8 cellular contexts compared by ENCODE assay signal in genomic region chr2:48589170-48589767, GRCh38. TPM values are rescaled to one million over a fixed set of nuclear protein-coding genes. Genes with fewer than 3 reads are reported as not detected.
DNase-seq lines count a peak whose midpoint lies in the region; ATAC-seq, FAIRE-seq and TF ChIP-seq lines count a peak whose summit lies in the region.

No MANE protein-coding gene starts in this region.

- no peaks in the 10 kb centered on the region for H4K20me1 ChIP-seq in K562 (replicated peaks; ENCODE audit: control insufficient read depth, insufficient read depth, low read length)

- TF ChIP-seq EP300 in K562 (IDR thresholded peaks at IDR 0.05; ENCODE audit: low read length), result no peak

- H3K4me3 ChIP-seq in K562, result no peak overlapping the region

- intact Hi-C loops in K562 (cut with micrococcal nuclease), result loop anchor here (1.0 to 5.0 kb wide), 3 partner anchors 23 to 142 kb away; no protein-coding TSS in a partner anchor

- no peaks in the 10 kb centered on the region for H3K36me3 Mint-ChIP-seq in stimulated activated effector memory CD8-positive, alpha-beta T cell treated with anti-CD3 and anti-CD28 coated beads, Interleukin-12 subunit alpha, Interleukin-12 subunit beta, amount 100 ng/mL, for 72 hours

- DNase-seq in NOMO-1 treated with DMSO at 0.1 percent for 48 hours (lab: John Stamatoyannopoulos, UW; ENCODE audit: unreplicated experiment) (peak; percentile 20), NOMO-1 treated with dmso at 0.1 percent for 144 hours (lab: John Stamatoyannopoulos, UW; ENCODE audit: unreplicated experiment) (no peak), NCI-H187 treated with DMSO at 0.1 percent for 48 hours (lab: John Stamatoyannopoulos, UW) (peak; percentile 10), K562 (ENCODE audit: extremely low read depth in 1 of 4, low spot score in 3 of 4) (peak; percentile 22 to 51 (median 36)), kidney glomerular epithelial cell (lab: John Stamatoyannopoulos, UW) (peak; percentile 31)
- no peak for DNase-seq in stimulated activated effector memory CD8-positive, alpha-beta T cell treated with anti-CD3 and anti-CD28 coated beads, Interleukin-12 subunit alpha, Interleukin-12 subunit beta, amount 100 ng/mL, for 72 hours (ENCODE audit: low spot score in 2 of 2)

- no peaks in the 10 kb centered on the region; a peak in 1 of 5 replicates for H3K4me1 ChIP-seq in K562 (replicated peaks in 1 of 2; ENCODE audit: control insufficient read depth in 2 of 2, insufficient read depth in 2 of 2, low read length in 2 of 2)

- POLR2A ChIA-PET in K562 (lab: Yijun Ruan, JAX), result no interaction called here

- TF ChIP-seq POLR2A in K562 (conservative IDR thresholded peaks at IDR 0.05), result no peak

- CTCF ChIA-PET in K562 (lab: Yijun Ruan, JAX; ENCODE audit: low intra/inter-chr PET ratio), result interaction anchor here (0.6 to 2.4 kb wide), 5 partner anchors 44 to 1662 kb away, joined by 3 to 11 read pairs (median 5); no protein-coding TSS in a partner anchor

- peaks cover 0 to 7% of the 10 kb centered on the region in 2 experiments; a peak in 1 of 5 replicates for H3K27me3 ChIP-seq in K562 (ENCODE audit: control insufficient read depth in 2 of 2, insufficient read depth in 2 of 2, low read length in 2 of 2)

- WGBS in K562 (ENCODE audit: insufficient coverage, low coverage, missing lambda C conversion rate), result 0% methylated on average over 5 of the region's 5 CpGs

- H3K9me3 ChIP-seq in K562 (replicated peaks; ENCODE audit: control insufficient read depth, insufficient read depth, low read depth, low read length), result no peaks in the 10 kb centered on the region

- no peak overlapping the region for H3K27ac ChIP-seq in K562 (ENCODE audit: extremely low read depth, low read depth, low read length)

- H2AFZ ChIP-seq in K562 (ENCODE audit: low read depth, low read length), result peak overlapping the region; percentile 22; the same call in 1 of the 2 replicates

- H3K9me3 Mint-ChIP-seq in stimulated activated effector memory CD8-positive, alpha-beta T cell treated with anti-CD3 and anti-CD28 coated beads, Interleukin-12 subunit alpha, Interleukin-12 subunit beta, amount 100 ng/mL, for 72 hours, result no peaks in the 10 kb centered on the region

- BruUV-seq in K562 (replicated peaks; lab: Mats Ljungman, UMichigan), result no TSS peak

- TF ChIP-seq CTCF in K562 (IDR thresholded peaks at IDR 0.05 in 2 of 3, conservative IDR thresholded peaks at IDR 0.05 in 1 of 3; ENCODE audit: insufficient read depth in 2 of 3, low read depth in 1 of 3, low read length in 3 of 3), result peak; percentile 71 to 83 (median 75)

- peak; percentile 74 for ATAC-seq in K562
- ATAC-seq in GM19035 (IDR thresholded peaks at IDR 0.05; ENCODE audit: unreplicated experiment), result no peak
- no peak for ATAC-seq in GM18870 (IDR thresholded peaks at IDR 0.05; ENCODE audit: unreplicated experiment)
- no peak for ATAC-seq in stimulated activated effector memory CD8-positive, alpha-beta T cell treated with anti-CD3 and anti-CD28 coated beads, Interleukin-12 subunit alpha, Interleukin-12 subunit beta, amount 100 ng/mL, for 72 hours

- no peak overlapping the region for H3K27ac Mint-ChIP-seq in stimulated activated effector memory CD8-positive, alpha-beta T cell treated with anti-CD3 and anti-CD28 coated beads, Interleukin-12 subunit alpha, Interleukin-12 subunit beta, amount 100 ng/mL, for 72 hours

- H3K4me3 Mint-ChIP-seq in stimulated activated effector memory CD8-positive, alpha-beta T cell treated with anti-CD3 and anti-CD28 coated beads, Interleukin-12 subunit alpha, Interleukin-12 subunit beta, amount 100 ng/mL, for 72 hours, result no peak overlapping the region

- FAIRE-seq in K562 (lab: Jason Lieb, UNC), result peak; percentile 85

- TF ChIP-seq RAD21 in K562 (CRISPR knock-in tag; conservative IDR thresholded peaks at IDR 0.05 in 1 of 2, IDR thresholded peaks at IDR 0.05 in 1 of 2), result peak; percentile 64 to 74

- H3K9ac ChIP-seq in K562 (ENCODE audit: insufficient read depth in 1 of 2, low read depth in 2 of 2, low read length in 2 of 2), result no peak overlapping the region

- H3K79me2 ChIP-seq in K562 (ENCODE audit: control insufficient read depth, insufficient read depth, low read length), result no peaks in the 10 kb centered on the region

- in situ Hi-C loops in K562 (cut with MboI), result no loop called here

- no peaks in the 10 kb centered on the region for H3K36me3 ChIP-seq in K562 (ENCODE audit: control insufficient read depth, insufficient read depth, low read length)

- H3K4me2 ChIP-seq in K562 (ENCODE audit: insufficient read depth, low read length), result no peak overlapping the region

- H3K9me1 ChIP-seq in K562 (ENCODE audit: control insufficient read depth, insufficient read depth, low read length), result no peaks in the 10 kb centered on the region

- peaks cover 6% of the 10 kb centered on the region for H3K4me1 Mint-ChIP-seq in stimulated activated effector memory CD8-positive, alpha-beta T cell treated with anti-CD3 and anti-CD28 coated beads, Interleukin-12 subunit alpha, Interleukin-12 subunit beta, amount 100 ng/mL, for 72 hours

TF ChIP-seq in K562, 482 proteins besides CTCF, POLR2A, EP300 and RAD21:
- TF ChIP-seq CREM (IDR thresholded peaks at IDR 0.05; ENCODE audit: low read depth) (peak; percentile 32; the same call in 1 of the 2 replicates), NCOA2 (IDR thresholded peaks at IDR 0.05; ENCODE audit: partially characterized antibody in 2 of 2) (no peak), SMC3 (conservative IDR thresholded peaks at IDR 0.05; ENCODE audit: insufficient read depth, low read depth, low read length) (peak; percentile 51), DEAF1 (CRISPR knock-in tag; IDR thresholded peaks at IDR 0.05) (peak; percentile 31; the same call in 1 of the 2 replicates)

RNA-seq across cellular contexts. Expression of gene GTF2A1L, which starts 28.4 kb away (rescaled TPM):
- total RNA-seq in K562 (2011; cell fraction: chromatin; rRNA removed; ENCODE audit: low replicate concordance), result not detected in 2 replicates
- not detected in 2 replicates for total RNA-seq in K562 (2011; cell fraction: nucleolus; rRNA removed)
- total RNA-seq in K562 (2011; cell fraction: nucleoplasm; rRNA removed), result not detected in 2 replicates
- total RNA-seq in K562 (2014; rRNA removed) (not detected in 2 replicates), K562 (2014; rRNA removed; fragmentation: Illumina TruSeq; extraction: Trizol) (not detected in 2 replicates), K562 (2015; rRNA removed; fragmentation: Illumina TruSeq; extraction: Trizol) (0.18 TPM in 1 of 2 replicates, not detected in the other), K562 (2021) (not detected in 2 replicates)
- polyA plus RNA-seq in K562 (2011; rRNA removed) (not detected in 2 replicates), K562 (2014; fragmentation: Illumina TruSeq; extraction: Trizol) (not detected in 2 replicates), K562 (2014; fragmentation: Nextera tagmentation; extraction: Ambion mirVana) (under 1 TPM; 0.06 to 0.35 TPM), K562 (2014; rRNA removed) (0.05 TPM in 1 of 2 replicates, not detected in the other)
- 0.06 TPM in 1 of 2 replicates, not detected in the other for polyA plus RNA-seq in K562 (2011; cell fraction: cytosol; rRNA removed)
- not detected in 2 replicates for polyA plus RNA-seq in K562 (2011; cell fraction: nucleus; rRNA removed)
- polyA plus RNA-seq in K562 (2012), result 0.14 TPM in 1 of 2 replicates, not detected in the other
- not detected in 2 replicates for polyA minus RNA-seq in K562 (2011; rRNA and poly(A)+ RNA removed)
- polyA minus RNA-seq in K562 (2011; cell fraction: cytosol; rRNA and poly(A)+ RNA removed), result not detected in 2 replicates
- polyA minus RNA-seq in K562 (2011; cell fraction: nucleus; rRNA and poly(A)+ RNA removed), result not detected in 2 replicates

RNA-seq across cellular contexts. Expression of gene STON1, which starts 59.3 kb away (rescaled TPM):
- 1.9 and 3.2 TPM in 2 replicates for total RNA-seq in K562 (2011; cell fraction: chromatin; rRNA removed; ENCODE audit: low replicate concordance)
- 2.0 and 2.1 TPM in 2 replicates for total RNA-seq in K562 (2011; cell fraction: nucleolus; rRNA removed)
- total RNA-seq in K562 (2011; cell fraction: nucleoplasm; rRNA removed), result 4.1 and 4.2 TPM in 2 replicates
- 0.37 and 0.68 TPM in 2 replicates for total RNA-seq in K562 (2014; rRNA removed)
- total RNA-seq in K562 (2014; rRNA removed; fragmentation: Illumina TruSeq; extraction: Trizol), result 0.54 and 0.55 TPM in 2 replicates
- 0.22 and 0.23 TPM in 2 replicates for total RNA-seq in K562 (2015; rRNA removed; fragmentation: Illumina TruSeq; extraction: Trizol)
- total RNA-seq in K562 (2021), result 0.96 and 0.98 TPM in 2 replicates
- polyA plus RNA-seq in K562 (2011; rRNA removed), result 1.2 TPM in 2 replicates
- 0.60 and 0.88 TPM in 2 replicates for polyA plus RNA-seq in K562 (2011; cell fraction: cytosol; rRNA removed)
- 0.97 and 1.4 TPM in 2 replicates for polyA plus RNA-seq in K562 (2011; cell fraction: nucleus; rRNA removed)
- 0.49 and 1.00 TPM in 2 replicates for polyA plus RNA-seq in K562 (2012)
- polyA plus RNA-seq in K562 (2014; fragmentation: Illumina TruSeq; extraction: Trizol), result 0.47 and 0.59 TPM in 2 replicates
- polyA plus RNA-seq in K562 (2014; fragmentation: Nextera tagmentation; extraction: Ambion mirVana), result under 1 TPM; 0.07 to 0.22 TPM
- polyA plus RNA-seq in K562 (2014; rRNA removed), result 0.52 and 0.94 TPM in 2 replicates
- polyA minus RNA-seq in K562 (2011; rRNA and poly(A)+ RNA removed), result 2.0 and 2.7 TPM in 2 replicates
- 0.48 and 0.55 TPM in 2 replicates for polyA minus RNA-seq in K562 (2011; cell fraction: cytosol; rRNA and poly(A)+ RNA removed)
- polyA minus RNA-seq in K562 (2011; cell fraction: nucleus; rRNA and poly(A)+ RNA removed), result 0.67 and 1.00 TPM in 2 replicates

Comparison
In these comparisons a context has a peak if more than half of its experiments do, and no peak if none do; other contexts are left out.
1. DNase-seq: peak in NOMO-1 treated with DMSO at 0.1 percent for 48 hours (single experiment), NCI-H187 treated with DMSO at 0.1 percent for 48 hours (single experiment), K562 (4 of 4) and kidney glomerular epithelial cell (single experiment); none in NOMO-1 treated with dmso at 0.1 percent for 144 hours (single experiment) and stimulated activated effector memory CD8-positive, alpha-beta T cell treated with anti-CD3 and anti-CD28 coated beads, Interleukin-12 subunit alpha, Interleukin-12 subunit beta, amount 100 ng/mL, for 72 hours (0 of 2).